Comparison of ENCODE assay signal across 11 cellular contexts in genomic region chr1:32801096-32801713, GRCh38. TPM values are rescaled to one million over a fixed set of nuclear protein-coding genes. Genes with fewer than 3 reads are reported as not detected.
DNase-seq lines count a peak whose midpoint lies in the region; ATAC-seq and TF ChIP-seq lines count a peak whose summit lies in the region.
"Had no signal": no experiment of that assay in that cellular context is flagged by ENCODE, and none has a peak within 500 bp of the region (broad histone marks: within the 10 kb centered on the region; RNA-seq: fewer than 3 reads in every experiment).

No MANE protein-coding gene starts in this region.

- peaks cover 59% of the 10 kb centered on the region for H3K36me3 Mint-ChIP-seq in T-helper 2 cell treated with Interferon-gamma antibody and Interleukin-4, amounts not matched to agents 5 μg/mL and 100 μg/mL, for 36 hours (ENCODE audit: low read depth)
- H3K36me3 Mint-ChIP-seq in activated naive CD8-positive, alpha-beta T cell treated with anti-CD3 and anti-CD28 coated beads, Interleukin-2, amount 10 ng/mL, durations not matched to agents 7 days and 5 days, result peaks cover 54% of the 10 kb centered on the region
- peaks cover 0 to 59% (median 31%) of the 10 kb centered on the region in 3 donors for H3K36me3 Mint-ChIP-seq in naive thymus-derived CD8-positive, alpha-beta T cell

- peak overlapping the region; percentile 88 for H3K27ac Mint-ChIP-seq in T-helper 2 cell treated with Interferon-gamma antibody and Interleukin-4, amounts not matched to agents 5 μg/mL and 100 μg/mL, for 36 hours
- H3K27ac Mint-ChIP-seq in activated naive CD8-positive, alpha-beta T cell treated with anti-CD3 and anti-CD28 coated beads, Interleukin-2, amount 10 ng/mL, durations not matched to agents 7 days and 5 days, result peak overlapping the region; percentile 58
- H3K27ac Mint-ChIP-seq in naive thymus-derived CD8-positive, alpha-beta T cell, result peak overlapping the region; percentile 49 to 95 (median 84)

- peak overlapping the region; percentile 73 for H3K4me3 Mint-ChIP-seq in T-helper 2 cell treated with Interferon-gamma antibody and Interleukin-4, amounts not matched to agents 5 μg/mL and 100 μg/mL, for 36 hours
- peak overlapping the region; percentile 74 for H3K4me3 Mint-ChIP-seq in activated naive CD8-positive, alpha-beta T cell treated with anti-CD3 and anti-CD28 coated beads, Interleukin-2, amount 10 ng/mL, durations not matched to agents 7 days and 5 days
- peak overlapping the region; percentile 18 to 75 (median 56) for H3K4me3 Mint-ChIP-seq in naive thymus-derived CD8-positive, alpha-beta T cell

- POLR2A ChIA-PET in activated naive CD8-positive, alpha-beta T cell treated with anti-CD3 and anti-CD28 coated beads, Interleukin-2, amount 10 ng/mL, durations not matched to agents 7 days and 5 days (lab: Charles Lee), result interaction anchor here (0.6 to 1.1 kb wide), 2 partner anchors 16 to 300 kb away, joined by 3 read pairs; partner anchors contain the start of genes S100PBP and YARS1
- POLR2A ChIA-PET in naive thymus-derived CD8-positive, alpha-beta T cell (lab: Charles Lee), result no interaction called here

- no peak for TF ChIP-seq POLR2A in GM18505 (IDR thresholded peaks at IDR 0.05; ENCODE audit: borderline replicate concordance, extremely low read depth, insufficient read depth, insufficient read length)

- peak; percentile 68 for DNase-seq in H4 (ENCODE audit: low spot score)
- DNase-seq in T-helper 2 cell treated with Interferon-gamma antibody and Interleukin-4, amounts not matched to agents 5 μg/mL and 100 μg/mL, for 36 hours (ENCODE audit: low spot score), result peak; percentile 49
- no peak for DNase-seq in activated naive CD8-positive, alpha-beta T cell treated with anti-CD3 and anti-CD28 coated beads, Interleukin-2, amount 10 ng/mL, durations not matched to agents 7 days and 5 days
- peak in 5 of 10 donors; percentile 7 to 59 (median 49) for DNase-seq in naive thymus-derived CD8-positive, alpha-beta T cell
- no peak for DNase-seq in NOMO-1 (lab: John Stamatoyannopoulos, UW; ENCODE audit: unreplicated experiment in 2 of 2)
- DNase-seq: esophagus squamous epithelium, GDM1 had no signal

- H3K4me1 Mint-ChIP-seq in T-helper 2 cell treated with Interferon-gamma antibody and Interleukin-4, amounts not matched to agents 5 μg/mL and 100 μg/mL, for 36 hours (ENCODE audit: low read depth), result peaks cover 40% of the 10 kb centered on the region
- H3K4me1 Mint-ChIP-seq in activated naive CD8-positive, alpha-beta T cell treated with anti-CD3 and anti-CD28 coated beads, Interleukin-2, amount 10 ng/mL, durations not matched to agents 7 days and 5 days, result peaks cover 43% of the 10 kb centered on the region
- peaks cover 20 to 57% (median 42%) of the 10 kb centered on the region in 4 donors for H3K4me1 Mint-ChIP-seq in naive thymus-derived CD8-positive, alpha-beta T cell

- H3K9me3 Mint-ChIP-seq in T-helper 2 cell treated with Interferon-gamma antibody and Interleukin-4, amounts not matched to agents 5 μg/mL and 100 μg/mL, for 36 hours, result no peaks in the 10 kb centered on the region
- H3K9me3 Mint-ChIP-seq in activated naive CD8-positive, alpha-beta T cell treated with anti-CD3 and anti-CD28 coated beads, Interleukin-2, amount 10 ng/mL, durations not matched to agents 7 days and 5 days, result no peaks in the 10 kb centered on the region
- H3K9me3 Mint-ChIP-seq in naive thymus-derived CD8-positive, alpha-beta T cell, result peaks cover 0 to 5% (median 0%) of the 10 kb centered on the region in 9 donors

- ATAC-seq in activated naive CD8-positive, alpha-beta T cell treated with anti-CD3 and anti-CD28 coated beads, Interleukin-2, amount 10 ng/mL, durations not matched to agents 7 days and 5 days (ENCODE audit: low read depth), result peak; percentile 51
- ATAC-seq in naive thymus-derived CD8-positive, alpha-beta T cell, result peak; percentile 69 to 83
- no peak for ATAC-seq in GM18505 (IDR thresholded peaks at IDR 0.05; ENCODE audit: unreplicated experiment)
- no peak for ATAC-seq in GM21737 (IDR thresholded peaks at IDR 0.05; ENCODE audit: unreplicated experiment)
- ATAC-seq in HG02938 (IDR thresholded peaks at IDR 0.05; ENCODE audit: unreplicated experiment), result no peak
- ATAC-seq: left lobe of liver had no signal

- no peaks in the 10 kb centered on the region for H3K27me3 Mint-ChIP-seq in T-helper 2 cell treated with Interferon-gamma antibody and Interleukin-4, amounts not matched to agents 5 μg/mL and 100 μg/mL, for 36 hours (ENCODE audit: low read depth)
- no peaks in the 10 kb centered on the region for H3K27me3 Mint-ChIP-seq in activated naive CD8-positive, alpha-beta T cell treated with anti-CD3 and anti-CD28 coated beads, Interleukin-2, amount 10 ng/mL, durations not matched to agents 7 days and 5 days
- H3K27me3 Mint-ChIP-seq in naive thymus-derived CD8-positive, alpha-beta T cell, result no peaks in the 10 kb centered on the region

RNA-seq across cellular contexts. Expression of gene YARS1, which starts 16.0 kb away (rescaled TPM):
- total RNA-seq in H4 (2014; rRNA removed; shearing (Covaris generic)), result 136 and 168 TPM in 2 replicates
- 100 to 1,000 TPM; 180 to 181 TPM for total RNA-seq in activated naive CD8-positive, alpha-beta T cell treated with anti-CD3 and anti-CD28 coated beads, Interleukin-2, amount 10 ng/mL, durations not matched to agents 7 days and 5 days
- total RNA-seq in naive thymus-derived CD8-positive, alpha-beta T cell, result 100 to 1,000 TPM; 181 to 184 TPM
- 10 to 100 TPM; 45.0 to 60.2 (median 45.1) TPM for polyA plus RNA-seq in naive thymus-derived CD8-positive, alpha-beta T cell

RNA-seq across cellular contexts. Expression of gene S100PBP, which starts 16.2 kb away (rescaled TPM):
- total RNA-seq in H4 (2014; rRNA removed; shearing (Covaris generic)), result 25.2 and 29.1 TPM in 2 replicates
- 10 to 100 TPM; 75.8 to 78.5 TPM for total RNA-seq in activated naive CD8-positive, alpha-beta T cell treated with anti-CD3 and anti-CD28 coated beads, Interleukin-2, amount 10 ng/mL, durations not matched to agents 7 days and 5 days
- 10 to 100 TPM; 47.7 to 50.5 TPM for total RNA-seq in naive thymus-derived CD8-positive, alpha-beta T cell
- 1 to 10 TPM; 5.0 to 9.6 (median 6.4) TPM for polyA plus RNA-seq in naive thymus-derived CD8-positive, alpha-beta T cell

Comparison
In these comparisons a context has a peak if more than half of its experiments do, and no peak if none do; other contexts are left out.
1. DNase-seq: peak in H4 (single experiment) and T-helper 2 cell treated with Interferon-gamma antibody and Interleukin-4, amounts not matched to agents 5 μg/mL and 100 μg/mL, for 36 hours (single experiment); none in activated naive CD8-positive, alpha-beta T cell treated with anti-CD3 and anti-CD28 coated beads, Interleukin-2, amount 10 ng/mL, durations not matched to agents 7 days and 5 days (single experiment) and NOMO-1 (0 of 2).
2. ATAC-seq: peak in activated naive CD8-positive, alpha-beta T cell treated with anti-CD3 and anti-CD28 coated beads, Interleukin-2, amount 10 ng/mL, durations not matched to agents 7 days and 5 days (single experiment) and naive thymus-derived CD8-positive, alpha-beta T cell (2 of 2); none in GM18505 (single experiment), GM21737 (single experiment) and HG02938 (single experiment).
3. Peak in every context shown above with its lines, with median percentiles within 50 percentile points of each other: H3K27ac Mint-ChIP-seq and H3K4me3 Mint-ChIP-seq.